In genomic region chr2:176554107-176555048, GRCh38 we compare ENCODE assay signal across 8 cellular contexts.
DNase-seq lines count a peak whose midpoint lies in the region; ATAC-seq and TF ChIP-seq lines count a peak whose summit lies in the region.

No MANE protein-coding gene starts in this region.

- H3K36me3 ChIP-seq in Caco-2 (ENCODE audit: control insufficient read depth, insufficient read depth, low read length) (no peaks in the 10 kb centered on the region), HEK293 (ENCODE audit: control insufficient read depth in 2 of 2, insufficient read depth in 1 of 2, low read length in 2 of 2) (no peaks in the 10 kb centered on the region), mesendoderm (ENCODE audit: control insufficient read depth, insufficient read depth, low read length) (no peaks in the 10 kb centered on the region), subcutaneous abdominal adipose tissue (ENCODE audit: control insufficient read depth in 5 of 5, insufficient read depth in 5 of 5, low read length in 5 of 5) (no peaks in the 10 kb centered on the region)

- H3K23ac ChIP-seq in mesendoderm (ENCODE audit: low read length): no peak overlapping the region

- H3K9ac ChIP-seq in mesendoderm (ENCODE audit: low read length): peak overlapping the region; percentile 32
- peak overlapping the region in 4 of 5 donors; percentile 29 to 53 (median 45) for H3K9ac ChIP-seq in subcutaneous abdominal adipose tissue (ENCODE audit: low read length in 5 of 5)

- H3K4ac ChIP-seq in mesendoderm (ENCODE audit: low read depth, low read length): no peak overlapping the region

- no peaks in the 10 kb centered on the region for H3K4me1 Mint-ChIP-seq in Caco-2 (ENCODE audit: low read depth, unreplicated experiment)
- peaks cover 12% of the 10 kb centered on the region for H3K4me1 Mint-ChIP-seq in activated CD4-positive, alpha-beta memory T cell treated with anti-CD3 and anti-CD28 coated beads, Interleukin-2, amount 10 ng/mL, durations not matched to agents 7 days and 5 days
- peaks cover 28% of the 10 kb centered on the region for H3K4me1 Mint-ChIP-seq in endothelial cell (ENCODE audit: unreplicated experiment)

- H3K36me3 Mint-ChIP-seq in Caco-2 (ENCODE audit: insufficient read depth, unreplicated experiment) (no peaks in the 10 kb centered on the region), endothelial cell (ENCODE audit: low read depth, unreplicated experiment) (no peaks in the 10 kb centered on the region)
- no peaks in the 10 kb centered on the region for H3K36me3 Mint-ChIP-seq in activated CD4-positive, alpha-beta memory T cell treated with anti-CD3 and anti-CD28 coated beads, Interleukin-2, amount 10 ng/mL, durations not matched to agents 7 days and 5 days (ENCODE audit: low read depth)

- H3K56ac ChIP-seq in mesendoderm (ENCODE audit: low read length): peak overlapping the region; percentile 47

- POLR2A ChIA-PET in Caco-2 (lab: Charles Lee) (no interaction called here), HEK293 (lab: Yijun Ruan, JAX) (interaction anchor here (0.7 to 1.6 kb wide), 3 partner anchors 50 to 99 kb away, joined by 3 to 6 read pairs (median 5); no protein-coding TSS in a partner anchor)
- POLR2A ChIA-PET in activated CD4-positive, alpha-beta memory T cell treated with anti-CD3 and anti-CD28 coated beads, Interleukin-2, amount 10 ng/mL, durations not matched to agents 7 days and 5 days (lab: Charles Lee): interaction anchor here (1.0 to 1.1 kb wide), 2 partner anchors 9 to 25 kb away, joined by 3 to 4 read pairs; no protein-coding TSS in a partner anchor

- no peaks in the 10 kb centered on the region for H3K9me3 ChIP-seq in Caco-2
- no peaks in the 10 kb centered on the region for H3K9me3 ChIP-seq in HEK293 (ENCODE audit: control insufficient read depth, insufficient read depth, low read depth, low read length)
- no peaks in the 10 kb centered on the region for H3K9me3 ChIP-seq in subcutaneous abdominal adipose tissue (ENCODE audit: control insufficient read depth in 5 of 5, low read length in 5 of 5)

- H2BK5ac ChIP-seq in mesendoderm (ENCODE audit: low read length): no peak overlapping the region

- CTCF ChIA-PET in Caco-2 (lab: Charles Lee) (interaction anchor here (0.6 to 1.6 kb wide), 8 partner anchors 9 to 427 kb away, joined by 3 to 10 read pairs (median 4); no protein-coding TSS in a partner anchor), HEK293 (lab: Yijun Ruan, JAX) (interaction anchor here (0.5 to 1.9 kb wide), 58 partner anchors 8 to 1514 kb away, joined by 3 to 25 read pairs (median 4); no protein-coding TSS in a partner anchor)
- CTCF ChIA-PET in activated CD4-positive, alpha-beta memory T cell treated with anti-CD3 and anti-CD28 coated beads, Interleukin-2, amount 10 ng/mL, durations not matched to agents 7 days and 5 days (lab: Charles Lee): interaction anchor here (0.5 to 2.0 kb wide), 47 partner anchors 8 to 427 kb away, joined by 3 to 18 read pairs (median 4); partner anchors contain the start of gene HOXD4

- no peak overlapping the region for H4K5ac ChIP-seq in mesendoderm (ENCODE audit: low read length)

- H3K27me3 Mint-ChIP-seq in Caco-2 (ENCODE audit: insufficient read depth, unreplicated experiment) (peaks cover 9% of the 10 kb centered on the region), endothelial cell (ENCODE audit: unreplicated experiment) (no peaks in the 10 kb centered on the region)
- H3K27me3 Mint-ChIP-seq in activated CD4-positive, alpha-beta memory T cell treated with anti-CD3 and anti-CD28 coated beads, Interleukin-2, amount 10 ng/mL, durations not matched to agents 7 days and 5 days: peaks cover 47% of the 10 kb centered on the region

- no peak overlapping the region for H3K4me3 ChIP-seq in Caco-2 (ENCODE audit: low read depth, low read length)
- H3K4me3 ChIP-seq in HEK293 (ENCODE audit: low read depth, low read length): peak overlapping the region; percentile 17
- no peak overlapping the region for H3K4me3 ChIP-seq in mesendoderm (ENCODE audit: low read length)
- peak overlapping the region; percentile 54 to 74 (median 65) for H3K4me3 ChIP-seq in subcutaneous abdominal adipose tissue (ENCODE audit: low read depth in 1 of 5, low read length in 5 of 5)

- H3K27me3 ChIP-seq in Caco-2 (replicated peaks; ENCODE audit: control insufficient read depth, insufficient read depth, low read length) (no peaks in the 10 kb centered on the region; the same call in 1 of the 2 replicates), mesendoderm (ENCODE audit: insufficient read depth, low read length, poor library complexity) (no peaks in the 10 kb centered on the region), subcutaneous abdominal adipose tissue (ENCODE audit: control insufficient read depth in 5 of 5, insufficient read depth in 4 of 5, low read length in 5 of 5) (peaks cover 0 to 11% (median 4%) of the 10 kb centered on the region in 5 donors)

- no peak overlapping the region for H2BK15ac ChIP-seq in mesendoderm (replicated peaks; ENCODE audit: low read depth)

- no TSS peak for BruUV-seq in Caco-2 (replicated peaks; lab: Mats Ljungman, UMichigan)

- H2AK5ac ChIP-seq in mesendoderm (ENCODE audit: low read length): no peak overlapping the region

- H3K27ac ChIP-seq in HEK293 (ENCODE audit: extremely low read depth, low read depth, low read length) (peak overlapping the region; percentile 92), mesendoderm (ENCODE audit: low read depth, low read length) (no peak overlapping the region), subcutaneous abdominal adipose tissue (ENCODE audit: low read depth, low read length) (peak overlapping the region; percentile 78)

- no peaks in the 10 kb centered on the region for H3K79me1 ChIP-seq in mesendoderm (ENCODE audit: low read length)

- no peak for ATAC-seq in GM18907 (IDR thresholded peaks at IDR 0.05; ENCODE audit: unreplicated experiment)

- H3K27ac Mint-ChIP-seq in Caco-2 (ENCODE audit: unreplicated experiment) (no peak overlapping the region), endothelial cell (ENCODE audit: unreplicated experiment) (peak overlapping the region; percentile 33)
- no peak overlapping the region for H3K27ac Mint-ChIP-seq in activated CD4-positive, alpha-beta memory T cell treated with anti-CD3 and anti-CD28 coated beads, Interleukin-2, amount 10 ng/mL, durations not matched to agents 7 days and 5 days

- H3K4me3 Mint-ChIP-seq in Caco-2 (ENCODE audit: unreplicated experiment) (peak overlapping the region; percentile 57), endothelial cell (ENCODE audit: unreplicated experiment) (no peak overlapping the region)
- peak overlapping the region; percentile 48 for H3K4me3 Mint-ChIP-seq in activated CD4-positive, alpha-beta memory T cell treated with anti-CD3 and anti-CD28 coated beads, Interleukin-2, amount 10 ng/mL, durations not matched to agents 7 days and 5 days

- peak; percentile 65 to 78 for TF ChIP-seq CTCF in Caco-2 (IDR thresholded peaks at IDR 0.05; ENCODE audit: insufficient read depth in 1 of 2, low read depth in 1 of 2, low read length in 1 of 2, severe bottlenecking in 1 of 2, unreplicated experiment in 1 of 2)
- TF ChIP-seq CTCF in HEK293 (tag by site-specific recombination; IDR thresholded peaks at IDR 0.05): peak; percentile 90
- TF ChIP-seq CTCF in endothelial cell (IDR thresholded peaks at IDR 0.05; ENCODE audit: unreplicated experiment): peak; percentile 94

- 0 out of 2 replicates have a peak, but pooled peaks cover 4% of the 10 kb centered on the region for H3K4me1 ChIP-seq in Caco-2
- peaks cover 7% of the 10 kb centered on the region; the same call in 1 of the 2 replicates for H3K4me1 ChIP-seq in HEK293 (ENCODE audit: control insufficient read depth, insufficient read depth, low read length)
- no peaks in the 10 kb centered on the region for H3K4me1 ChIP-seq in mesendoderm (ENCODE audit: control insufficient read depth, low read depth, low read length)
- peaks cover 3 to 36% (median 25%) of the 10 kb centered on the region in 5 donors for H3K4me1 ChIP-seq in subcutaneous abdominal adipose tissue (ENCODE audit: control insufficient read depth in 5 of 5, insufficient read depth in 5 of 5, low read length in 5 of 5)

- WGBS in mesendoderm (ENCODE audit: extremely low coverage, insufficient coverage, low lambda C conversion rate): no CpG with 5 or more reads among the region's 17 CpGs

- intact Hi-C loops in Caco-2 (cut with micrococcal nuclease; ENCODE audit: unreplicated experiment): loop anchor here (1.0 kb wide), 1 partner anchor 427 kb away; no protein-coding TSS in a partner anchor

- peak overlapping the region; percentile 34 for H3K4me2 ChIP-seq in mesendoderm (ENCODE audit: low read length)

- H3K9me3 Mint-ChIP-seq in Caco-2 (ENCODE audit: unreplicated experiment) (no peaks in the 10 kb centered on the region), endothelial cell (ENCODE audit: unreplicated experiment) (no peaks in the 10 kb centered on the region)
- H3K9me3 Mint-ChIP-seq in activated CD4-positive, alpha-beta memory T cell treated with anti-CD3 and anti-CD28 coated beads, Interleukin-2, amount 10 ng/mL, durations not matched to agents 7 days and 5 days: no peaks in the 10 kb centered on the region

- H3K18ac ChIP-seq in mesendoderm (ENCODE audit: low read length): no peak overlapping the region

- H4K8ac ChIP-seq in mesendoderm (ENCODE audit: low read depth, low read length): no peak overlapping the region

- peak in 1 of 2 experiments; percentile 43 for DNase-seq in Caco-2
- DNase-seq in NCI-H2227 (lab: John Stamatoyannopoulos, UW; ENCODE audit: unreplicated experiment): peak; percentile 85
- peak; percentile 23 for DNase-seq in activated CD4-positive, alpha-beta memory T cell treated with anti-CD3 and anti-CD28 coated beads, Interleukin-2, amount 10 ng/mL, durations not matched to agents 7 days and 5 days
- peak; percentile 29 for DNase-seq in endothelial cell (ENCODE audit: low spot score)
- peak; percentile 71 for DNase-seq in mesendoderm

- no peaks in the 10 kb centered on the region for H3K79me2 ChIP-seq in mesendoderm (ENCODE audit: control insufficient read depth, insufficient read depth, low read length)

- no peak overlapping the region for H2BK120ac ChIP-seq in mesendoderm (ENCODE audit: low read depth, low read length)

TF ChIP-seq in HEK293, 187 proteins besides CTCF, POLR2A, EP300 and RAD21 (continues in another document):
- TF ChIP-seq ZNF239 (tag by site-specific recombination; IDR thresholded peaks at IDR 0.05) (no peak), ZNF404 (tag by site-specific recombination; IDR thresholded peaks at IDR 0.05) (no peak), ZNF416 (tag by site-specific recombination; IDR thresholded peaks at IDR 0.05) (no peak), ZNF555 (tag by site-specific recombination; conservative IDR thresholded peaks at IDR 0.05) (no peak), IKZF3 (tag by site-specific recombination; IDR thresholded peaks at IDR 0.05) (peak; percentile 49; the same call in 1 of the 2 replicates), ZNF274 (IDR thresholded peaks at IDR 0.05; ENCODE audit: low read length) (no peak), ZNF274 (tag by site-specific recombination; IDR thresholded peaks at IDR 0.05; ENCODE audit: borderline replicate concordance) (no peak), SP2 (tag by site-specific recombination; IDR thresholded peaks at IDR 0.05) (no peak)

Comparison
In these comparisons a context has a peak if more than half of its experiments do, and no peak if none do; other contexts are left out.
1. H3K4me3 ChIP-seq: peak in HEK293 (single experiment) and subcutaneous abdominal adipose tissue (5 of 5); none in Caco-2 (single experiment) and mesendoderm (single experiment).
2. Peak in every context shown above with its lines, with median percentiles within 50 percentile points of each other: CTCF ChIP-seq.